1 cellular context compared by ENCODE assay signal in genomic region chr2:204292439-204292838, GRCh38.
TF ChIP-seq lines count a peak whose summit lies in the region.

No MANE protein-coding gene starts in this region.

TF ChIP-seq in GM23338, 12 proteins besides CTCF, POLR2A, EP300 and RAD21:
- TF ChIP-seq REST (IDR thresholded peaks at IDR 0.05; ENCODE audit: unreplicated experiment) (no peak), CREB1 (CRISPR knock-in tag; IDR thresholded peaks at IDR 0.05; ENCODE audit: low read depth) (no peak), EZH2phosphoT487 (IDR thresholded peaks at IDR 0.05; ENCODE audit: unreplicated experiment) (no peak), STAT1 (IDR thresholded peaks at IDR 0.05; ENCODE audit: unreplicated experiment) (no peak), NANOG (IDR thresholded peaks at IDR 0.05; ENCODE audit: borderline replicate concordance) (no peak), ETS1 (IDR thresholded peaks at IDR 0.05) (no peak), ZNF331 (CRISPR knock-in tag; IDR thresholded peaks at IDR 0.05; ENCODE audit: low read depth) (no peak), POLR2AphosphoS5 (IDR thresholded peaks at IDR 0.05; ENCODE audit: low read depth) (no peak), JUNB (IDR thresholded peaks at IDR 0.05; ENCODE audit: unreplicated experiment) (no peak), EZH2 (IDR thresholded peaks at IDR 0.05; ENCODE audit: low read depth, unreplicated experiment) (no peak), ZNF114 (CRISPR knock-in tag; IDR thresholded peaks at IDR 0.05) (no peak), ZNF462 (CRISPR knock-in tag; IDR thresholded peaks at IDR 0.05) (no peak)
TF ChIP-seq in GM23338: peak in this region for 0.
